14 cellular contexts compared by ENCODE assay signal in genomic region chr15:50458713-50459112, GRCh38.
"Had no signal": no experiment of that assay in that cellular context is flagged by ENCODE, and none has a peak within 500 bp of the region (broad histone marks: within the 10 kb centered on the region; RNA-seq: fewer than 3 reads in every experiment).

No MANE protein-coding gene starts in this region.

- H3K9me3 Mint-ChIP-seq: activated naive CD4-positive, alpha-beta T cell treated with anti-CD3 and anti-CD28 coated beads, Interleukin-2, amount 50 U/mL, for 72 hours; stimulated activated naive CD8-positive, alpha-beta T cell treated with anti-CD3 and anti-CD28 coated beads, Interleukin-15, Interleukin-2, amounts not matched to agents 100 ng/mL and 50 ng/mL, for 24 hours had no signal

- H3K9me3 ChIP-seq: esophagus squamous epithelium, heart left ventricle, testis had no signal

- FAIRE-seq: endometrium had no signal

- H3K4me1 ChIP-seq: esophagus squamous epithelium had no signal

- ATAC-seq: activated CD8-positive, alpha-beta T cell treated with anti-CD3 and anti-CD28 coated beads, Interleukin-2, amount 10 ng/mL, durations not matched to agents 7 days and 5 days; activated naive CD4-positive, alpha-beta T cell treated with anti-CD3 and anti-CD28 coated beads, Interleukin-2, amount 50 U/mL, for 72 hours; heart left ventricle had no signal

- H3K27ac Mint-ChIP-seq: activated CD8-positive, alpha-beta T cell treated with anti-CD3 and anti-CD28 coated beads, Interleukin-2, amount 10 ng/mL, durations not matched to agents 7 days and 5 days; activated naive CD4-positive, alpha-beta T cell treated with anti-CD3 and anti-CD28 coated beads, Interleukin-2, amount 50 U/mL, for 72 hours; stimulated activated naive CD8-positive, alpha-beta T cell treated with anti-CD3 and anti-CD28 coated beads, Interleukin-15, Interleukin-2, amounts not matched to agents 100 ng/mL and 50 ng/mL, for 24 hours had no signal

- DNase-seq: activated CD4-positive, alpha-beta T cell treated with anti-CD3 and anti-CD28 coated beads for 4 hours; activated CD8-positive, alpha-beta T cell treated with anti-CD3 and anti-CD28 coated beads, Interleukin-2, amount 10 ng/mL, durations not matched to agents 7 days and 5 days; activated effector memory CD4-positive, alpha-beta T cell treated with anti-CD3 and anti-CD28 coated beads, Interleukin-2, amount 50 U/mL, for 16 hours; anterior cingulate cortex; dorsolateral prefrontal cortex; esophagus squamous epithelium; foreskin fibroblast; heart left ventricle; stimulated activated CD4-positive, alpha-beta T cell treated with anti-CD3 and anti-CD28 coated beads, Interleukin-12 subunit alpha, Interleukin-12 subunit beta, amount 100 ng/mL, for 4 hours; T1000; testis had no signal

- H3K27me3 Mint-ChIP-seq: stimulated activated naive CD8-positive, alpha-beta T cell treated with anti-CD3 and anti-CD28 coated beads, Interleukin-15, Interleukin-2, amounts not matched to agents 100 ng/mL and 50 ng/mL, for 24 hours had no signal

- H3K27me3 ChIP-seq: dorsolateral prefrontal cortex, esophagus squamous epithelium, heart left ventricle, testis had no signal

- H3K4me3 ChIP-seq: dorsolateral prefrontal cortex, esophagus squamous epithelium, heart left ventricle, testis had no signal

- H3K27ac ChIP-seq: dorsolateral prefrontal cortex, esophagus squamous epithelium, testis had no signal

- H3K4me3 Mint-ChIP-seq: activated CD8-positive, alpha-beta T cell treated with anti-CD3 and anti-CD28 coated beads, Interleukin-2, amount 10 ng/mL, durations not matched to agents 7 days and 5 days; stimulated activated naive CD8-positive, alpha-beta T cell treated with anti-CD3 and anti-CD28 coated beads, Interleukin-15, Interleukin-2, amounts not matched to agents 100 ng/mL and 50 ng/mL, for 24 hours had no signal
